8 cellular contexts compared by ENCODE assay signal in the genomic region with DNA sequence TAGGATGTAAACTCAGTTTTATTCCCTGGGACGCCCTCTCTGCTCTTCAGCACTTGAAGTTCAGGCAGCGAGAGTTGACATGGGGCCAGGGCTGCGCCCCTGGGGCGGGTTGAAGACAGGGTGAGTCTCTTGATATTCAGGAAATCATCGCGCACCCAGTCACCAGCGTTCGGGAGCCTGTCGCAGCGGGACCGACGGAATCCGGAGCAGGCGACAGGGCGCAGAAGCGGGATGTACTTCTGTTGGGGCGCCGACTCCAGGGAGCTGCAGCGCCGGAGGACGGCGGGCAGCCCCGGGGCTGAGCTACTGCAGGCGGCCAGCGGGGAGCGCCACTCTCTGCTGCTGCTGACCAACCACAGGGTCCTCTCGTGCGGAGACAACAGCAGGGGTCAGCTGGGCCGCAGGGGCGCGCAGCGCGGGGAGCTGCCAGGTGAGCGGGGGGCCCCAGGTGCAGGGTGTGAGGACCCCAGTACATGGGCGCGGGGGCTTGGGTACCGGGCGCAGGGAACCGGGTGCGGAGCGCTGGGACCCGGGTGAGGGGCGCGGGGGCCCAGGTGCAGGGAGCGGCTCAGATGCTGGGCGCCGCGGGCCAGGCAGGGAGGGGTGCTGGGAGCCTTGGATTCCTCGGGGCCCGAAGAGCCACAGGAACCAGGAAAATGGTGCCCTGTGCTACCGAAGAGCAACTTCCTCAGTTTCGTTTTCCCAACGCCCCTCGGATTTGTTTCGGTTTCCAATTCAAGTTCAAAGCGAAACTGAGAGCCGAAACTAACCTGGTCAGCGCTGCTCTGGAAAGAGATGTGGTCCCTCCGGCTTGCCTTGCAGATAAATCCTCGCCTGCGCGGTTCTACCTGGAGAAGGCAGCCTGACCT.
DNase-seq lines count a peak whose midpoint lies in the region; ATAC-seq and TF ChIP-seq lines count a peak whose summit lies in the region.

A gene (plus strand): TSS at position 162 of the 869 bp plus-strand sequence. CDS start 70 bp downstream, at position 232.

- TF ChIP-seq POLR2A in GM18526 (IDR thresholded peaks at IDR 0.05; ENCODE audit: extremely low read depth, insufficient read length), result peak; percentile 54

- no peaks in the 10 kb centered on the region for H3K9me3 Mint-ChIP-seq in central memory CD8-positive, alpha-beta T cell

- peak within 1 kb of the TSS; percentile 97 for H3K27ac Mint-ChIP-seq in central memory CD8-positive, alpha-beta T cell (ENCODE audit: low read depth)

- H3K36me3 Mint-ChIP-seq in central memory CD8-positive, alpha-beta T cell (ENCODE audit: insufficient read depth), result peaks cover 10% of the 10 kb centered on the region

- no peaks in the 10 kb centered on the region for H3K27me3 Mint-ChIP-seq in central memory CD8-positive, alpha-beta T cell

- DNase-seq in ACHN (peak; percentile 90), NCI-H2107 (lab: John Stamatoyannopoulos, UW) (peak; percentile 61), islet precursor cell (peak; percentile 89)
- DNase-seq in activated CD4-positive, CD25-positive, alpha-beta regulatory T cell (lab: John Stamatoyannopoulos, UW), result peak; percentile 32 to 64 (median 47)
- peak; percentile 46 to 67 for DNase-seq in central memory CD8-positive, alpha-beta T cell (ENCODE audit: low spot score in 2 of 2)
- DNase-seq in stimulated activated CD4-positive, alpha-beta T cell treated with anti-CD3 and anti-CD28 coated beads, Interleukin-12 subunit alpha, Interleukin-12 subunit beta, amount 100 ng/mL, for 4 hours, result peak; percentile 50

- H3K4me1 Mint-ChIP-seq in central memory CD8-positive, alpha-beta T cell, result peaks cover 32% of the 10 kb centered on the region

- ATAC-seq in HG03066 (IDR thresholded peaks at IDR 0.05; ENCODE audit: low read depth, unreplicated experiment), result peak; percentile 82
- ATAC-seq in central memory CD8-positive, alpha-beta T cell (replicated peaks; ENCODE audit: extremely low read depth, poor library complexity, severe bottlenecking), result peak; percentile 75

- peak within 1 kb of the TSS; percentile 96 for H3K4me3 Mint-ChIP-seq in central memory CD8-positive, alpha-beta T cell

- in situ Hi-C loops in ACHN (cut with HindIII; ENCODE audit: low pct_ligation_motif_present, low pct_unique_long_range_greater_than_20kb, low sequenced_read_pairs), result no loop called here

Comparison
In these comparisons a context has a peak if more than half of its experiments do, and no peak if none do; other contexts are left out.
1. Peak in every context shown above with its lines: DNase-seq and ATAC-seq.